10 cellular contexts compared by ENCODE assay signal in the genomic region with DNA sequence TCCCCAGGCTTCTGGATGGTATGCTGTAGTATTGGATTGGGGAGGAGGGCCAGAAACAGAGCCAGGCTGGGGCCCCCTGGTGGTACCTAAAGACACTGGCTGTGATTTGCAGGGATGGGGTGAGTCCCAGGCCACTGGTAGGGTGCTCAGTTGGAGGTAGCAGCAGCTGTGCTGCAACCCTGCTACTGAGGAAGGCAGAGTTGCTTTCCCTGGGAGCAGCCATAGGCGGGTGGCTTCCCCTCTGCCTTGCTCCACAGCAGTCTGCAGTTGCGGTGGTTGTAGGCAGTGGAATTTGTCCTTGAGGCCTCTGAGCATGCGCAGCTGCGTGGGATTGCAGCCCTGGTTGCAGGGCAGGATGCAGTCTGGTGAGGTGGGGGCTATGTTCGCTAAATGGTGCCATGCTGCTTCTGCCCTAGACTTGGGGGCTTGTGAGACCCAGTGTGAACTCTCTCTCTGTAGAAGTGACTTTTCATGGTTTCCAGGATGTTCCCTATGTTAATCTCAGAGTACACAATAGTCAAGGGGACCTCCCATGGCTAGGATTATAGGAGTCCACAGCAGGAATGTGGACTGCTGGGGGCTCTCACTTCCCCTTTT. TPM values are rescaled to one million over a fixed set of nuclear protein-coding genes. Genes with fewer than 3 reads are reported as not detected.
DNase-seq lines count a peak whose midpoint lies in the region; ATAC-seq and TF ChIP-seq lines count a peak whose summit lies in the region.
"Had no signal": no experiment of that assay in that cellular context is flagged by ENCODE, and none has a peak within 500 bp of the region (broad histone marks: within the 10 kb centered on the region; RNA-seq: fewer than 3 reads in every experiment).

No MANE protein-coding gene starts in this region.

- H3K9me3 ChIP-seq in Loucy (ENCODE audit: insufficient read depth, low read depth, low read length), result no peaks in the 10 kb centered on the region

- no peaks in the 10 kb centered on the region for H3K9me2 ChIP-seq in Loucy (replicated peaks; ENCODE audit: low read depth, low read length)

- no peaks in the 10 kb centered on the region for H3K4me1 Mint-ChIP-seq in glutamatergic neuron (ENCODE audit: low read depth, unreplicated experiment)
- H3K4me1 Mint-ChIP-seq: activated CD4-positive, alpha-beta T cell treated with anti-CD3 and anti-CD28 coated beads, Interleukin-2, amount 10 ng/mL, durations not matched to agents 24 days and 14 days had no signal

- H3K36me3 ChIP-seq in BJ (ENCODE audit: control insufficient read depth, insufficient read depth, low read length), result no peaks in the 10 kb centered on the region
- no peaks in the 10 kb centered on the region for H3K36me3 ChIP-seq in Loucy (ENCODE audit: insufficient read depth, low read length)

- no peak overlapping the region for H3K27ac Mint-ChIP-seq in glutamatergic neuron (ENCODE audit: unreplicated experiment)
- H3K27ac Mint-ChIP-seq: activated CD4-positive, alpha-beta T cell treated with anti-CD3 and anti-CD28 coated beads, Interleukin-2, amount 10 ng/mL, durations not matched to agents 24 days and 14 days had no signal

- no peak overlapping the region for H3K4me2 ChIP-seq in Loucy (ENCODE audit: low read depth, low read length, poor library complexity, severe bottlenecking)

- peak; percentile 76 for ATAC-seq in GM21367 (IDR thresholded peaks at IDR 0.05; ENCODE audit: unreplicated experiment)
- ATAC-seq in GM21825 (IDR thresholded peaks at IDR 0.05; ENCODE audit: unreplicated experiment), result no peak
- no peak for ATAC-seq in GM19452 (IDR thresholded peaks at IDR 0.05; ENCODE audit: unreplicated experiment)

- no peak overlapping the region for H3K4me3 ChIP-seq in BJ (ENCODE audit: low read depth, low read length)
- no peak overlapping the region for H3K4me3 ChIP-seq in Loucy (ENCODE audit: low read length, poor library complexity, severe bottlenecking)

- no peak overlapping the region for H3K4me3 Mint-ChIP-seq in glutamatergic neuron (ENCODE audit: unreplicated experiment)
- H3K4me3 Mint-ChIP-seq: activated CD4-positive, alpha-beta T cell treated with anti-CD3 and anti-CD28 coated beads, Interleukin-2, amount 10 ng/mL, durations not matched to agents 24 days and 14 days had no signal

- H3K27me3 ChIP-seq in BJ (ENCODE audit: control insufficient read depth, insufficient read depth, low read length) (no peaks in the 10 kb centered on the region), Loucy (ENCODE audit: insufficient read depth, low read length, poor library complexity, severe bottlenecking) (peaks cover 4% of the 10 kb centered on the region)

- no peaks in the 10 kb centered on the region for H3K9me3 Mint-ChIP-seq in glutamatergic neuron (ENCODE audit: unreplicated experiment)
- H3K9me3 Mint-ChIP-seq: activated CD4-positive, alpha-beta T cell treated with anti-CD3 and anti-CD28 coated beads, Interleukin-2, amount 10 ng/mL, durations not matched to agents 24 days and 14 days had no signal

- no peaks in the 10 kb centered on the region for H3K4me1 ChIP-seq in Loucy (ENCODE audit: insufficient read depth, low read length, poor library complexity, severe bottlenecking)

- TF ChIP-seq CTCF in BJ (IDR thresholded peaks at IDR 0.05; ENCODE audit: insufficient read depth, low read depth, low read length) (peak; percentile 22; the same call in 1 of the 2 replicates), Loucy (conservative IDR thresholded peaks at IDR 0.05; ENCODE audit: low read length) (peak; percentile 58), glutamatergic neuron (IDR thresholded peaks at IDR 0.05; ENCODE audit: partially characterized antibody, unreplicated experiment) (peak; percentile 22)

- POLR2A ChIA-PET in BJ (lab: Charles Lee), result no interaction called here

- DNase-seq in BJ (ENCODE audit: low read depth), result no peak
- DNase-seq in glutamatergic neuron, result peak; percentile 38
- DNase-seq in GOT3 (lab: John Stamatoyannopoulos, UW), result no peak
- DNase-seq in kidney tubule cell (ENCODE audit: low spot score), result no peak
- DNase-seq: activated CD4-positive, alpha-beta T cell treated with anti-CD3 and anti-CD28 coated beads, Interleukin-2, amount 10 ng/mL, durations not matched to agents 24 days and 14 days; NCI-H510A treated with DMSO at 0.1 percent for 48 hours had no signal

- no peak overlapping the region for H2AFZ ChIP-seq in Loucy (ENCODE audit: low read length)

- no peak overlapping the region for H3K9ac ChIP-seq in Loucy (ENCODE audit: low read depth, low read length, poor library complexity, severe bottlenecking)

- no peaks in the 10 kb centered on the region for H3F3A ChIP-seq in Loucy (ENCODE audit: low read depth)

- CTCF ChIA-PET in BJ (lab: Yijun Ruan, JAX), result no interaction called here

- H3K36me3 Mint-ChIP-seq in glutamatergic neuron (ENCODE audit: unreplicated experiment), result no peaks in the 10 kb centered on the region

- no peaks in the 10 kb centered on the region for H3K79me2 ChIP-seq in Loucy (ENCODE audit: insufficient read depth, low read length)

- H3K27me3 Mint-ChIP-seq in glutamatergic neuron (ENCODE audit: unreplicated experiment), result no peaks in the 10 kb centered on the region
- H3K27me3 Mint-ChIP-seq: activated CD4-positive, alpha-beta T cell treated with anti-CD3 and anti-CD28 coated beads, Interleukin-2, amount 10 ng/mL, durations not matched to agents 24 days and 14 days had no signal

- H4K20me1 ChIP-seq in Loucy (ENCODE audit: insufficient read depth, low read length, poor library complexity, severe bottlenecking), result no peaks in the 10 kb centered on the region

RNA-seq across cellular contexts. Expression of a gene that starts 38.9 kb away (rescaled TPM):
- polyA plus RNA-seq in BJ (2011; rRNA removed), result 0.06 and 0.11 TPM in 2 replicates
- 0.24 and 0.26 TPM in 2 replicates for polyA minus RNA-seq in BJ (2011; rRNA and poly(A)+ RNA removed)
- 2.4 TPM for total RNA-seq in glutamatergic neuron (ENCODE audit: unreplicated experiment)
- total RNA-seq: activated CD4-positive, alpha-beta T cell treated with anti-CD3 and anti-CD28 coated beads, Interleukin-2, amount 10 ng/mL, durations not matched to agents 24 days and 14 days had no signal
